Comparison of ENCODE assay signal across 8 cellular contexts in genomic region chr16:89973654-89974335, GRCh38. TPM values are rescaled to one million over a fixed set of nuclear protein-coding genes. Genes with fewer than 3 reads are reported as not detected.
DNase-seq lines count a peak whose midpoint lies in the region; ATAC-seq and TF ChIP-seq lines count a peak whose summit lies in the region.

No MANE protein-coding gene starts in this region.

- H3K27me3 Mint-ChIP-seq in naive B cell: no peaks in the 10 kb centered on the region

- H3K4me3 Mint-ChIP-seq in naive B cell: peak overlapping the region; percentile 96 to 99 (median 98)

- peak overlapping the region; percentile 97 for H3K9ac ChIP-seq in HUES64 (ENCODE audit: low read depth, low read length)

- H3K27ac ChIP-seq in HUES64 (ENCODE audit: low read depth, low read length) (no peak overlapping the region), breast epithelium (no peak overlapping the region)

- TF ChIP-seq CTCF in AG10803 (conservative IDR thresholded peaks at IDR 0.05; ENCODE audit: low read length) (no peak), breast epithelium (IDR thresholded peaks at IDR 0.05) (no peak)

- peaks cover 30% of the 10 kb centered on the region for H3K36me3 ChIP-seq in HUES64 (ENCODE audit: insufficient read depth, low read length)
- H3K36me3 ChIP-seq in breast epithelium: no peaks in the 10 kb centered on the region

- H3K9me3 ChIP-seq in HUES64 (ENCODE audit: insufficient read depth, low read depth, low read length) (peaks cover 7% of the 10 kb centered on the region), breast epithelium (no peaks in the 10 kb centered on the region)

- peak overlapping the region in 3 of 6 donors; percentile 24 to 79 (median 72) for H3K27ac Mint-ChIP-seq in naive B cell

- DNase-seq in AG10803 (ENCODE audit: low read depth) (no peak), breast epithelium (ENCODE audit: low spot score in 2 of 2) (no peak), naive B cell (no peak), NCI-H774 (lab: John Stamatoyannopoulos, UW) (no peak), Ammon's horn (ENCODE audit: low spot score) (no peak), NCI-H2029 treated with DMSO at 0.1 percent for 48 hours (lab: John Stamatoyannopoulos, UW) (no peak)

- peaks cover 0 to 2% of the 10 kb centered on the region in 2 donors for H3K36me3 Mint-ChIP-seq in naive B cell

- 94% methylated on average over 13 of the region's 13 CpGs for WGBS in HUES64

- no peak for TF ChIP-seq POLR2A in breast epithelium (IDR thresholded peaks at IDR 0.05)

- intact Hi-C loops in breast epithelium (cut with DNase I; ENCODE audit: low total_unique reads): no loop called here

- H3K9me3 Mint-ChIP-seq in naive B cell: no peaks in the 10 kb centered on the region

- H3K4me1 ChIP-seq in HUES64 (ENCODE audit: insufficient read depth, low read length) (peaks cover 7% of the 10 kb centered on the region; the same call in 1 of the 2 replicates), breast epithelium (peaks cover 9 to 11% of the 10 kb centered on the region in 2 donors)

- no peaks in the 10 kb centered on the region; the same call in 1 of the 2 replicates for H3K27me3 ChIP-seq in HUES64 (ENCODE audit: insufficient read depth, low read length)
- no peaks in the 10 kb centered on the region for H3K27me3 ChIP-seq in breast epithelium

- ATAC-seq in naive B cell (ENCODE audit: low read depth in 2 of 2) (no peak), GM21576 (IDR thresholded peaks at IDR 0.05; ENCODE audit: unreplicated experiment) (no peak)

- peaks cover 29 to 46% (median 42%) of the 10 kb centered on the region in 3 donors for H3K4me1 Mint-ChIP-seq in naive B cell

- H3K4me3 ChIP-seq in AG10803 (ENCODE audit: low read length) (peak overlapping the region; percentile 92), HUES64 (ENCODE audit: low read length) (peak overlapping the region; percentile 86), breast epithelium (peak overlapping the region; percentile 77 to 92 (median 88))

RNA-seq across cellular contexts. Expression of gene DEF8, which starts 25.2 kb away (rescaled TPM):
- polyA plus RNA-seq in HUES64 (2013, experiment 1 of 2): 39.1 TPM
- polyA plus RNA-seq in HUES64 (2013, experiment 2 of 2): 38.0 TPM
- total RNA-seq in breast epithelium: 10 to 100 TPM; 58.0 to 87.2 (median 75.2) TPM
- polyA plus RNA-seq in naive B cell (ENCODE audit: low read depth in 6 of 6): 100 to 1,000 TPM in 4 of 6 donors, 10 to 100 TPM in 2; 66.9 to 126 (median 105) TPM

RNA-seq across cellular contexts. Expression of gene DBNDD1, which starts 45.5 kb away (rescaled TPM):
- 42.0 TPM for polyA plus RNA-seq in HUES64 (2013, experiment 1 of 2)
- 45.3 TPM for polyA plus RNA-seq in HUES64 (2013, experiment 2 of 2)
- total RNA-seq in breast epithelium: 1 to 10 TPM; 3.7 to 7.9 (median 6.0) TPM
- polyA plus RNA-seq in naive B cell (ENCODE audit: low read depth in 6 of 6): 100 to 1,000 TPM in 2 of 6 donors, 10 to 100 TPM in 4; 48.9 to 149 (median 68.5) TPM

RNA-seq across cellular contexts. Expression of gene TUBB3, which starts 50.7 kb away (rescaled TPM):
- 149 TPM for polyA plus RNA-seq in HUES64 (2013, experiment 1 of 2)
- 134 TPM for polyA plus RNA-seq in HUES64 (2013, experiment 2 of 2)
- 1 to 10 TPM; 1.6 to 2.9 (median 1.8) TPM for total RNA-seq in breast epithelium
- 10 to 100 TPM in 1 of 6 donors, 1 to 10 TPM in 4, under 1 TPM in 1; 0.99 to 12.2 (median 5.0) TPM for polyA plus RNA-seq in naive B cell (ENCODE audit: low read depth in 6 of 6)

RNA-seq across cellular contexts. Expression of gene MC1R, which starts 55.1 kb away (rescaled TPM):
- 1.3 TPM for polyA plus RNA-seq in HUES64 (2013, experiment 1 of 2)
- polyA plus RNA-seq in HUES64 (2013, experiment 2 of 2): 1.6 TPM
- 1 to 10 TPM; 3.7 to 7.2 (median 3.8) TPM for total RNA-seq in breast epithelium
- under 1 TPM in 5 of 6 donors, not detected in 1; 0.12 to 0.62 (median 0.48) TPM for polyA plus RNA-seq in naive B cell (ENCODE audit: low read depth in 6 of 6)
